Comparison of ENCODE assay signal across 1 cellular context in the genomic region with DNA sequence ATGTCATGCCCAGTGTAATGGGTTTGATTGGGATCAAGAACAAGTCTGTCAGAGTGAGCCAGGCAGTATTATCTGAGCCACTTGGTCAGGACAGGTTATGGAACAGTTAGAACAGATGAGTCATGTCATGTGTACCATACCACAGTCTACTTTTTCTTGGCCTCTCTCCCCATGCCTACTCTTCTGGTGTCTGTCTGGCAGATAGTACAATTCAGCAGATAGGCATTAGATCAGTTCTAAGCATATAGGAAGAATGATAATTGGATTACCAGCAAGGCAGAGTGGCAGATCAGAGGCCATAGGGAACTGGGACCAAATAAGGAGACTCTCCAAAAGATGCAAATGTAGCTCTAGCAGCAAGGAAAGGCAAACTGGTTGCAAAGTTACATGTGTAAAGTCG.
A peak's percentile ranks its signal among the peaks of the same experiment; 100 is the strongest.
TF ChIP-seq lines count a peak whose summit lies in the region.

No MANE protein-coding gene starts in this region.

TF ChIP-seq in K562, 482 proteins besides CTCF, POLR2A, EP300 and RAD21 (continued from another document):
- TF ChIP-seq, protein P1, sequence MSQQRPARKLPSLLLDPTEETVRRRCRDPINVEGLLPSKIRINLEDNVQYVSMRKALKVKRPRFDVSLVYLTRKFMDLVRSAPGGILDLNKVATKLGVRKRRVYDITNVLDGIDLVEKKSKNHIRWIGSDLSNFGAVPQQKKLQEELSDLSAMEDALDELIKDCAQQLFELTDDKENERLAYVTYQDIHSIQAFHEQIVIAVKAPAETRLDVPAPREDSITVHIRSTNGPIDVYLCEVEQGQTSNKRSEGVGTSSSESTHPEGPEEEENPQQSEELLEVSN (IDR thresholded peaks at IDR 0.05; ENCODE audit: borderline replicate concordance in 1 of 2, extremely low read depth in 1 of 2, insufficient read depth in 1 of 2, insufficient read length in 1 of 2, low read depth in 1 of 2, low read length in 1 of 2, poor library complexity in 1 of 2, severe bottlenecking in 1 of 2): no peak
- TF ChIP-seq, protein P2, sequence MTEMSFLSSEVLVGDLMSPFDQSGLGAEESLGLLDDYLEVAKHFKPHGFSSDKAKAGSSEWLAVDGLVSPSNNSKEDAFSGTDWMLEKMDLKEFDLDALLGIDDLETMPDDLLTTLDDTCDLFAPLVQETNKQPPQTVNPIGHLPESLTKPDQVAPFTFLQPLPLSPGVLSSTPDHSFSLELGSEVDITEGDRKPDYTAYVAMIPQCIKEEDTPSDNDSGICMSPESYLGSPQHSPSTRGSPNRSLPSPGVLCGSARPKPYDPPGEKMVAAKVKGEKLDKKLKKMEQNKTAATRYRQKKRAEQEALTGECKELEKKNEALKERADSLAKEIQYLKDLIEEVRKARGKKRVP (CRISPR knock-in tag; IDR thresholded peaks at IDR 0.05): no peak
- TF ChIP-seq ZNF121 (CRISPR knock-in tag; conservative IDR thresholded peaks at IDR 0.05) (no peak), POLR3A (IDR thresholded peaks at IDR 0.05; ENCODE audit: borderline replicate concordance, extremely low read depth, insufficient read depth, insufficient read length) (no peak), ZNF41 (CRISPR knock-in tag; conservative IDR thresholded peaks at IDR 0.05) (no peak), SRSF7 (optimal IDR thresholded peaks at IDR 0.05; ENCODE audit: low read depth, low read length) (no peak), NRF1 (conservative IDR thresholded peaks at IDR 0.05 in 1 of 2, IDR thresholded peaks at IDR 0.05 in 1 of 2) (no peak), GABPB2 (CRISPR knock-in tag; conservative IDR thresholded peaks at IDR 0.05) (no peak), TAL1 (IDR thresholded peaks at IDR 0.05) (no peak), HLTF (IDR thresholded peaks at IDR 0.05) (no peak), RFX5 (IDR thresholded peaks at IDR 0.05; ENCODE audit: low read depth, low read length) (no peak), COPS2 (conservative IDR thresholded peaks at IDR 0.05) (no peak), ARID1B (IDR thresholded peaks at IDR 0.05) (peak; percentile 35; the same call in 1 of the 2 replicates), RBM25 (IDR thresholded peaks at IDR 0.05; ENCODE audit: low read depth, low read length, severe bottlenecking) (no peak), SAFB (IDR thresholded peaks at IDR 0.05; ENCODE audit: borderline replicate concordance, low read depth, low read length) (no peak), ZNF696 (CRISPR knock-in tag; conservative IDR thresholded peaks at IDR 0.05) (no peak), DPF2 (IDR thresholded peaks at IDR 0.05) (peak; percentile 42; the same call in 1 of the 2 replicates), MYNN (IDR thresholded peaks at IDR 0.05) (no peak), MYNN (CRISPR knock-in tag; IDR thresholded peaks at IDR 0.05) (no peak), CHD4 (IDR thresholded peaks at IDR 0.05; ENCODE audit: insufficient read depth, insufficient replicate concordance, low read depth, low read length, poor library complexity, severe bottlenecking) (no peak), ZNF165 (CRISPR knock-in tag; IDR thresholded peaks at IDR 0.05; ENCODE audit: borderline replicate concordance) (no peak), RBM39 (optimal IDR thresholded peaks at IDR 0.05; ENCODE audit: low read depth, low read length) (no peak)
- TF ChIP-seq, protein P3, sequence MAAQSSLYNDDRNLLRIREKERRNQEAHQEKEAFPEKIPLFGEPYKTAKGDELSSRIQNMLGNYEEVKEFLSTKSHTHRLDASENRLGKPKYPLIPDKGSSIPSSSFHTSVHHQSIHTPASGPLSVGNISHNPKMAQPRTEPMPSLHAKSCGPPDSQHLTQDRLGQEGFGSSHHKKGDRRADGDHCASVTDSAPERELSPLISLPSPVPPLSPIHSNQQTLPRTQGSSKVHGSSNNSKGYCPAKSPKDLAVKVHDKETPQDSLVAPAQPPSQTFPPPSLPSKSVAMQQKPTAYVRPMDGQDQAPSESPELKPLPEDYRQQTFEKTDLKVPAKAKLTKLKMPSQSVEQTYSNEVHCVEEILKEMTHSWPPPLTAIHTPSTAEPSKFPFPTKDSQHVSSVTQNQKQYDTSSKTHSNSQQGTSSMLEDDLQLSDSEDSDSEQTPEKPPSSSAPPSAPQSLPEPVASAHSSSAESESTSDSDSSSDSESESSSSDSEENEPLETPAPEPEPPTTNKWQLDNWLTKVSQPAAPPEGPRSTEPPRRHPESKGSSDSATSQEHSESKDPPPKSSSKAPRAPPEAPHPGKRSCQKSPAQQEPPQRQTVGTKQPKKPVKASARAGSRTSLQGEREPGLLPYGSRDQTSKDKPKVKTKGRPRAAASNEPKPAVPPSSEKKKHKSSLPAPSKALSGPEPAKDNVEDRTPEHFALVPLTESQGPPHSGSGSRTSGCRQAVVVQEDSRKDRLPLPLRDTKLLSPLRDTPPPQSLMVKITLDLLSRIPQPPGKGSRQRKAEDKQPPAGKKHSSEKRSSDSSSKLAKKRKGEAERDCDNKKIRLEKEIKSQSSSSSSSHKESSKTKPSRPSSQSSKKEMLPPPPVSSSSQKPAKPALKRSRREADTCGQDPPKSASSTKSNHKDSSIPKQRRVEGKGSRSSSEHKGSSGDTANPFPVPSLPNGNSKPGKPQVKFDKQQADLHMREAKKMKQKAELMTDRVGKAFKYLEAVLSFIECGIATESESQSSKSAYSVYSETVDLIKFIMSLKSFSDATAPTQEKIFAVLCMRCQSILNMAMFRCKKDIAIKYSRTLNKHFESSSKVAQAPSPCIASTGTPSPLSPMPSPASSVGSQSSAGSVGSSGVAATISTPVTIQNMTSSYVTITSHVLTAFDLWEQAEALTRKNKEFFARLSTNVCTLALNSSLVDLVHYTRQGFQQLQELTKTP (IDR thresholded peaks at IDR 0.05; ENCODE audit: low read depth in 1 of 2, partially characterized antibody in 2 of 2): no peak
- TF ChIP-seq, protein P4, sequence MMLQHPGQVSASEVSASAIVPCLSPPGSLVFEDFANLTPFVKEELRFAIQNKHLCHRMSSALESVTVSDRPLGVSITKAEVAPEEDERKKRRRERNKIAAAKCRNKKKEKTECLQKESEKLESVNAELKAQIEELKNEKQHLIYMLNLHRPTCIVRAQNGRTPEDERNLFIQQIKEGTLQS (IDR thresholded peaks at IDR 0.05): peak; percentile 62
- TF ChIP-seq, protein P4 (CRISPR knock-in tag; conservative IDR thresholded peaks at IDR 0.05): no peak
